ENCODE assay signal across 11 cellular contexts in the genomic region with DNA sequence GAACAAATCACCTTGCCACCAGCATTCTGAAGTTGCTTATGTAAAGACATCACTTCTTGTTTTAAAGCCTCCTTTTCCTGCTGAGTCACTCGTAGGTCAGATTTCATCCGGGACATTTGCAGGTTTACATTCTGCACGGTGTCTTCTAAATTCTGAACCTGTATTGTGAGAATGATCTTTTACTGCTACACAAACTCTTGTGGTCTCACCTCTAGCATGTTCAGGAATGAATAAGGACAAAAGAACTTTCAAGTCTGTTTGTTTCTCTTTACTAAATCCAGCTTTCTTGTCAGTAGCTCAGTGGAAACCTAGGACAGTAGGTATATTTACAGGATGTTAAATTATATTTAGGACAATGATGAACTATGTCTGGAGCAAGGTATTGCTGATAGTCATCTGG.
DNase-seq lines count a peak whose midpoint lies in the region; ATAC-seq and TF ChIP-seq lines count a peak whose summit lies in the region.
"Had no signal": no experiment of that assay in that cellular context is flagged by ENCODE, and none has a peak within 500 bp of the region (broad histone marks: within the 10 kb centered on the region; RNA-seq: fewer than 3 reads in every experiment).

No MANE protein-coding gene starts in this region.

- peaks cover 10% of the 10 kb centered on the region; the same call in 1 of the 2 replicates for H3F3A ChIP-seq in MM.1S (ENCODE audit: insufficient read depth, low read length)

- H3K9ac ChIP-seq in MM.1S (ENCODE audit: low read length): no peak overlapping the region

- H3K27ac ChIP-seq in MM.1S (ENCODE audit: low read length) (peak overlapping the region; percentile 70; the same call in 1 of the 2 replicates), body of pancreas (no peak overlapping the region), prostate gland (peak overlapping the region in 1 of 2 donors; percentile 57), tibial nerve (no peak overlapping the region)

- 34 to 45% methylated on average over 3 of the region's 3 CpGs for WGBS in body of pancreas, 2 donors
- WGBS in prostate gland: 9% methylated on average over 3 of the region's 3 CpGs
- WGBS in tibial nerve, 2 donors: 69 to 70% methylated on average over 3 of the region's 3 CpGs

- TF ChIP-seq CTCF in MM.1S (IDR thresholded peaks at IDR 0.05; ENCODE audit: low read length): no peak
- TF ChIP-seq CTCF in body of pancreas (IDR thresholded peaks at IDR 0.05): no peak
- TF ChIP-seq CTCF in prostate gland (IDR thresholded peaks at IDR 0.05): no peak
- no peak for TF ChIP-seq CTCF in tibial nerve (IDR thresholded peaks at IDR 0.05)

- H4K20me1 ChIP-seq in MM.1S (ENCODE audit: insufficient read depth, low read length): no peaks in the 10 kb centered on the region

- H3K9me3 ChIP-seq in MM.1S (replicated peaks; ENCODE audit: insufficient read depth, low read length) (no peaks in the 10 kb centered on the region), body of pancreas (no peaks in the 10 kb centered on the region), prostate gland (no peaks in the 10 kb centered on the region), tibial nerve (no peaks in the 10 kb centered on the region)
- H3K9me3 ChIP-seq: stomach had no signal

- DNase-seq in NCI-H510A treated with DMSO at 0.1 percent for 48 hours (lab: John Stamatoyannopoulos, UW) (peak; percentile 35), NCI-H510A (lab: John Stamatoyannopoulos, UW) (no peak), MM.1S (peak; percentile 37), body of pancreas (no peak), prostate gland (ENCODE audit: low spot score) (peak; percentile 46), tibial nerve (ENCODE audit: low spot score in 2 of 2) (no peak), NCI-H446 treated with DMSO at 0.1 percent for 48 hours (lab: John Stamatoyannopoulos, UW) (no peak)
- DNase-seq: MV-4-11, retina, stomach had no signal

- TF ChIP-seq EP300 in tibial nerve (IDR thresholded peaks at IDR 0.05): no peak

- H3K36me3 ChIP-seq in MM.1S (replicated peaks; ENCODE audit: insufficient read depth, low read length): no peaks in the 10 kb centered on the region
- no peaks in the 10 kb centered on the region for H3K36me3 ChIP-seq in body of pancreas (replicated peaks in 1 of 2; ENCODE audit: insufficient read depth in 1 of 2, low read depth in 2 of 2)
- H3K36me3 ChIP-seq in prostate gland: no peaks in the 10 kb centered on the region
- H3K36me3 ChIP-seq in tibial nerve: peaks cover 0 to 68% (median 0%) of the 10 kb centered on the region in 3 donors

- TF ChIP-seq POLR2A in body of pancreas (IDR thresholded peaks at IDR 0.05): no peak
- no peak for TF ChIP-seq POLR2A in prostate gland (IDR thresholded peaks at IDR 0.05)
- no peak for TF ChIP-seq POLR2A in tibial nerve (IDR thresholded peaks at IDR 0.05)

- intact Hi-C loops in body of pancreas (cut with DNase I) (no loop called here), prostate gland (cut with DNase I) (no loop called here)

- no peaks in the 10 kb centered on the region for H3K79me2 ChIP-seq in MM.1S (ENCODE audit: low read length)

- H3K9me2 ChIP-seq in MM.1S (replicated peaks; ENCODE audit: insufficient read depth, low read length): no peaks in the 10 kb centered on the region

- peaks cover 13% of the 10 kb centered on the region; the same call in 1 of the 2 replicates for H3K4me1 ChIP-seq in MM.1S (ENCODE audit: low read length)
- H3K4me1 ChIP-seq in body of pancreas: peaks cover 12% of the 10 kb centered on the region
- no peaks in the 10 kb centered on the region for H3K4me1 ChIP-seq in prostate gland (replicated peaks)
- H3K4me1 ChIP-seq in tibial nerve: peaks cover 0 to 25% (median 3%) of the 10 kb centered on the region in 4 donors

- peak overlapping the region; percentile 27; the same call in 1 of the 2 replicates for H3K4me2 ChIP-seq in MM.1S (ENCODE audit: low read depth, low read length)

- no peaks in the 10 kb centered on the region for H3K27me3 ChIP-seq in MM.1S (replicated peaks; ENCODE audit: insufficient read depth, low read length)
- no peaks in the 10 kb centered on the region for H3K27me3 ChIP-seq in body of pancreas
- H3K27me3 ChIP-seq in prostate gland (replicated peaks; ENCODE audit: insufficient read depth): no peaks in the 10 kb centered on the region
- no peaks in the 10 kb centered on the region for H3K27me3 ChIP-seq in tibial nerve
- H3K27me3 ChIP-seq: stomach had no signal

- peak; percentile 48 for ATAC-seq in body of pancreas
- no peak for ATAC-seq in HG03175 (IDR thresholded peaks at IDR 0.05; ENCODE audit: unreplicated experiment)

- H3K4me3 ChIP-seq in MM.1S (ENCODE audit: low read length) (no peak overlapping the region), body of pancreas (no peak overlapping the region), prostate gland (no peak overlapping the region), tibial nerve (no peak overlapping the region)
- H3K4me3 ChIP-seq: stomach had no signal

- no peak overlapping the region for H2AFZ ChIP-seq in MM.1S (ENCODE audit: low read length)

Comparison
In these comparisons a context has a peak if more than half of its experiments do, and no peak if none do; other contexts are left out.
1. DNase-seq: peak in NCI-H510A treated with DMSO at 0.1 percent for 48 hours (single experiment), MM.1S (single experiment) and prostate gland (single experiment); none in NCI-H510A (single experiment), body of pancreas (0 of 4), tibial nerve (0 of 2) and NCI-H446 treated with DMSO at 0.1 percent for 48 hours (single experiment).